ENCODE assay signal across 8 cellular contexts in the genomic region with DNA sequence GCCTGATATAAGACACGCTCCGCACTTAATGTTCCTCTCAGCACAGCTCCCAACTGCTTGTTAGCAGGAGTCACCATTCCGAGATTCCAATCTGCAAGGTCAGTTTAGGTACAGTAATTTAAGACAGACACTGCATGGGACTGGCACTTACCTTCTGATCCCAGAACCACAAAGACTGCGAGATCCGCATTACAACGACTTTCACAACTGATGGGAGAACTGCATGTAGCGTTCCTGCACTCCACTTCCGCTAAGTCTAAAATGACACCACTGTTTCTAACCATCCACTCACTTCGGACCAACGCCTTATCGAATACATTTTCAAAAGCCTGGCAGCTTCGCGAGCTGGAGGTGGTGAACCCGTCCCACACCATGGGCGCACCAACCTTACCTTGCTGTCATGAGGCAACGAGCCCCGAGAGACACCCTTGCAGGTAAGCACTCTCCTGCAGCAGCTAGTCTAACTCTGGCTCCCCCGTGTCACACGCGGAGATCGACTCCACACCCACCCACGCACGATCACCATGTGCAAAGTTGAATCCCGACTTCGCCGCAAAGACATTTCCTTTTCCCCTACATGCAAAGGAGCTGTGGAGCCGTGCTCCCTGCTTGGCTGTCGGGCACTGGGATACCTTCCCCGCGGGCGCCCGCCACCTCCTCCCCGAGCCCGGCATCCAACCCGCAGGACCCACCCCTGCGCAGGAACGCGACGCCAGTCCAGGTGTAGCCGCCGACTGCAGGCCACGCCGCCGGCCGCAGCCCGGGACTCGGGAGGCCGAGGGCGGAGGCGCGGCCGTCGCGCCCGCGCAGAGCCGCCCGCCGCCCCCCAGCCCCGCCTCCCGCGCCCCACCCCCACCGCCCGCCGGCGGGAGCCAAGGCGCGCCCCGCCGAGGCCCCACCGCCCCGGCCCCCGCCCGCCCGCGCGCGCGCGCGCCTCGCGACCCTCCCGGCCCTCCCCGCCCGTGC. TPM values are rescaled to one million over a fixed set of nuclear protein-coding genes. Genes with fewer than 3 reads are reported as not detected.
DNase-seq lines count a peak whose midpoint lies in the region; ATAC-seq and TF ChIP-seq lines count a peak whose summit lies in the region.

No MANE protein-coding gene starts in this region.

- no peaks in the 10 kb centered on the region for H3K9me3 Mint-ChIP-seq in activated CD4-positive, alpha-beta T cell treated with anti-CD3 and anti-CD28 coated beads, Interleukin-2, amount 10 ng/mL, durations not matched to agents 24 days and 14 days
- H3K9me3 Mint-ChIP-seq in dendritic cell treated with granulocyte-macrophage colony-stimulating factor and Interleukin-4, amounts not matched to agents 40 ng/mL and 50 ng/mL, for 4 days, result no peaks in the 10 kb centered on the region

- intact Hi-C loops in activated CD4-positive, alpha-beta T cell treated with anti-CD3 and anti-CD28 coated beads, Interleukin-2, amount 10 ng/mL, durations not matched to agents 24 days and 14 days (cut with micrococcal nuclease), result loop anchor here (2.0 to 5.0 kb wide), 5 partner anchors 37 to 1352 kb away; a partner anchor contains a TSS
- intact Hi-C loops in dendritic cell treated with granulocyte-macrophage colony-stimulating factor and Interleukin-4, amounts not matched to agents 40 ng/mL and 50 ng/mL, for 4 days (cut with micrococcal nuclease), result no loop called here
- intact Hi-C loops in lower leg skin (cut with DNase I; ENCODE audit: low total_unique reads), result no loop called here

- TF ChIP-seq CTCF in lower leg skin (IDR thresholded peaks at IDR 0.05), result no peak

- peaks cover 26% of the 10 kb centered on the region for H3K36me3 Mint-ChIP-seq in activated CD4-positive, alpha-beta T cell treated with anti-CD3 and anti-CD28 coated beads, Interleukin-2, amount 10 ng/mL, durations not matched to agents 24 days and 14 days (ENCODE audit: low read depth)
- peaks cover 27% of the 10 kb centered on the region for H3K36me3 Mint-ChIP-seq in dendritic cell treated with granulocyte-macrophage colony-stimulating factor and Interleukin-4, amounts not matched to agents 40 ng/mL and 50 ng/mL, for 4 days (ENCODE audit: low read depth)

- DNase-seq in SHP77 (lab: John Stamatoyannopoulos, UW) (peak; percentile 10 to 69), SHP77 treated with DMSO at 0.1 percent for 48 hours (lab: John Stamatoyannopoulos, UW) (no peak), NCI-H2171 treated with DMSO at 0.1 percent for 48 hours (lab: John Stamatoyannopoulos, UW) (peak; percentile 54), lower leg skin (ENCODE audit: low spot score in 2 of 2) (peak; percentile 24 to 88)
- peak; percentile 86 for DNase-seq in activated CD4-positive, alpha-beta T cell treated with anti-CD3 and anti-CD28 coated beads, Interleukin-2, amount 10 ng/mL, durations not matched to agents 24 days and 14 days
- DNase-seq in stimulated activated CD4-positive, alpha-beta T cell treated with anti-CD3 and anti-CD28 coated beads, Interleukin-4, amount 100 ng/mL, for 48 hours (ENCODE audit: low read depth in 2 of 2), result peak; percentile 32 to 43

- H3K27me3 Mint-ChIP-seq in activated CD4-positive, alpha-beta T cell treated with anti-CD3 and anti-CD28 coated beads, Interleukin-2, amount 10 ng/mL, durations not matched to agents 24 days and 14 days, result no peaks in the 10 kb centered on the region
- H3K27me3 Mint-ChIP-seq in dendritic cell treated with granulocyte-macrophage colony-stimulating factor and Interleukin-4, amounts not matched to agents 40 ng/mL and 50 ng/mL, for 4 days, result no peaks in the 10 kb centered on the region

- peak overlapping the region; percentile 94 for H3K27ac Mint-ChIP-seq in activated CD4-positive, alpha-beta T cell treated with anti-CD3 and anti-CD28 coated beads, Interleukin-2, amount 10 ng/mL, durations not matched to agents 24 days and 14 days
- H3K27ac Mint-ChIP-seq in dendritic cell treated with granulocyte-macrophage colony-stimulating factor and Interleukin-4, amounts not matched to agents 40 ng/mL and 50 ng/mL, for 4 days, result peak overlapping the region; percentile 83

- peak overlapping the region; percentile 92 for H3K4me3 ChIP-seq in lower leg skin (ENCODE audit: low read depth, poor library complexity, severe bottlenecking)

- peak; percentile 28 for ATAC-seq in HG02970 (IDR thresholded peaks at IDR 0.05; ENCODE audit: low FRiP score, unreplicated experiment)

- peak overlapping the region; percentile 98 for H3K4me3 Mint-ChIP-seq in activated CD4-positive, alpha-beta T cell treated with anti-CD3 and anti-CD28 coated beads, Interleukin-2, amount 10 ng/mL, durations not matched to agents 24 days and 14 days
- peak overlapping the region; percentile 87 for H3K4me3 Mint-ChIP-seq in dendritic cell treated with granulocyte-macrophage colony-stimulating factor and Interleukin-4, amounts not matched to agents 40 ng/mL and 50 ng/mL, for 4 days

- 2% methylated on average over 35 to 52 of the region's 86 CpGs for WGBS in lower leg skin, 2 donors

- peaks cover 50% of the 10 kb centered on the region for H3K4me1 Mint-ChIP-seq in activated CD4-positive, alpha-beta T cell treated with anti-CD3 and anti-CD28 coated beads, Interleukin-2, amount 10 ng/mL, durations not matched to agents 24 days and 14 days
- peaks cover 47% of the 10 kb centered on the region for H3K4me1 Mint-ChIP-seq in dendritic cell treated with granulocyte-macrophage colony-stimulating factor and Interleukin-4, amounts not matched to agents 40 ng/mL and 50 ng/mL, for 4 days (ENCODE audit: low read depth)

- TF ChIP-seq POLR2A in lower leg skin (IDR thresholded peaks at IDR 0.05), result no peak

RNA-seq across cellular contexts. Expression of a gene that starts 0.7 kb away (rescaled TPM):
- 29.7 and 30.7 TPM in 2 replicates for total RNA-seq in activated CD4-positive, alpha-beta T cell treated with anti-CD3 and anti-CD28 coated beads, Interleukin-2, amount 10 ng/mL, durations not matched to agents 24 days and 14 days
- 10 to 100 TPM in 2 of 4 donors, 1 to 10 TPM in 2; 7.5 to 15.7 (median 9.4) TPM for total RNA-seq in lower leg skin

RNA-seq across cellular contexts. Expression of a gene that starts 0.9 kb away (rescaled TPM):
- 35.8 and 37.1 TPM in 2 replicates for total RNA-seq in activated CD4-positive, alpha-beta T cell treated with anti-CD3 and anti-CD28 coated beads, Interleukin-2, amount 10 ng/mL, durations not matched to agents 24 days and 14 days
- 1 to 10 TPM; 5.7 to 7.7 (median 6.3) TPM for total RNA-seq in lower leg skin
